ENCODE assay signal across 27 cellular contexts in the genomic region with DNA sequence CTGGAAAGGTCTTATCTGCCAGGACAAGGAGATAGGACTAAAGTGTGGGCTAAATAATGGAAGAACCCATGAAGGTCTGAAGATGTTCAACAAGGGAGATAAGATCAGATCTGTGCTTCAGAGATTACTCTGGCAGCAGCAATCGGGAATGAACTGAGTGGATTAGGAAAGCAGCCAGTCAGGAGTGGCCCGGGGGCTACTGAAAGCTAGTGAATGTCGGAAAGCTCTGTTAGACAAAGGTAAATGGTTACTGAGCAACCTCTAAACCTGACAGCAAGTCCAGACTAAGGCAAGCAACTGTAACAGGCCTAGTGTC. TPM values are rescaled to one million over a fixed set of nuclear protein-coding genes. Genes with fewer than 3 reads are reported as not detected.
A peak's percentile ranks its signal among the peaks of the same experiment; 100 is the strongest.
DNase-seq lines count a peak whose midpoint lies in the region; ATAC-seq, FAIRE-seq and TF ChIP-seq lines count a peak whose summit lies in the region.
"Had no signal": no experiment of that assay in that cellular context is flagged by ENCODE, and none has a peak within 500 bp of the region (broad histone marks: within the 10 kb centered on the region; RNA-seq: fewer than 3 reads in every experiment).

No MANE protein-coding gene starts in this region.

- H3K9me3 ChIP-seq in BLaER1 treated with 17β-estradiol and CSF1 and Interleukin-3, amounts not matched to agents 10 nM and 100 nM (replicated peaks in 1 of 11), result peaks cover 0 to 5% (median 0%) of the 10 kb centered on the region in 11 experiments; a peak in 1 of 22 replicates
- no peaks in the 10 kb centered on the region for H3K9me3 ChIP-seq in Caco-2
- H3K9me3 ChIP-seq in trophoblast cell (ENCODE audit: insufficient read depth, low read depth, low read length), result no peaks in the 10 kb centered on the region
- H3K9me3 ChIP-seq: SJCRH30 had no signal

- no peak overlapping the region for H4K8ac ChIP-seq in trophoblast cell (ENCODE audit: low read depth, low read length)

- peaks cover 2% of the 10 kb centered on the region for H3K79me2 ChIP-seq in trophoblast cell (ENCODE audit: control insufficient read depth, insufficient read depth, low read length, poor library complexity)

- POLR2A ChIA-PET in Caco-2 (lab: Charles Lee), result interaction anchor here (0.6 to 0.9 kb wide), 2 partner anchors 56 to 59 kb away, joined by 3 to 11 read pairs; partner anchors contain the start of gene MEF2D

- no peak for TF ChIP-seq CTCF in Caco-2 (IDR thresholded peaks at IDR 0.05; ENCODE audit: insufficient read depth in 1 of 2, low read depth in 1 of 2, low read length in 1 of 2, severe bottlenecking in 1 of 2, unreplicated experiment in 1 of 2)

- no peak overlapping the region for H2BK120ac ChIP-seq in trophoblast cell (ENCODE audit: insufficient read depth, low read length, poor library complexity)

- H3K4me1 ChIP-seq in BLaER1 treated with 17β-estradiol and CSF1 and Interleukin-3, amounts not matched to agents 10 nM and 100 nM, result peaks cover 27 to 45% (median 34%) of the 10 kb centered on the region in 10 experiments
- H3K4me1 ChIP-seq in Caco-2, result peaks cover 26% of the 10 kb centered on the region
- H3K4me1 ChIP-seq in trophoblast cell (ENCODE audit: control insufficient read depth in 1 of 2, insufficient read depth in 2 of 2, low read length in 2 of 2), result peaks cover 13 to 15% of the 10 kb centered on the region in 2 experiments
- H3K4me1 ChIP-seq: SJCRH30 had no signal

- no peak overlapping the region for H3K4me3 Mint-ChIP-seq in Caco-2 (ENCODE audit: unreplicated experiment)
- no peak overlapping the region for H3K4me3 Mint-ChIP-seq in activated T-helper 17 cell treated with anti-CD3 and anti-CD28 coated beads, Interleukin-2, amount 50 U/mL, for 72 hours
- H3K4me3 Mint-ChIP-seq: B cell; CD4-positive, alpha-beta memory T cell; IgD-negative memory B cell had no signal

- TF ChIP-seq POLR2A in GM12891 (IDR thresholded peaks at IDR 0.05; ENCODE audit: low read depth, low read length), result no peak

- WGBS in trophoblast cell (ENCODE audit: extremely low coverage, insufficient coverage, insufficient read length), result no CpG with 5 or more reads among the region's 3 CpGs

- H3K9me3 Mint-ChIP-seq in Caco-2 (ENCODE audit: unreplicated experiment), result no peaks in the 10 kb centered on the region
- H3K9me3 Mint-ChIP-seq in activated T-helper 17 cell treated with anti-CD3 and anti-CD28 coated beads, Interleukin-2, amount 50 U/mL, for 72 hours, result no peaks in the 10 kb centered on the region
- H3K9me3 Mint-ChIP-seq: CD4-positive, alpha-beta memory T cell; IgD-negative memory B cell had no signal

- no peaks in the 10 kb centered on the region for H3K27me3 ChIP-seq in BLaER1 treated with 17β-estradiol and CSF1 and Interleukin-3, amounts not matched to agents 10 nM and 100 nM
- H3K27me3 ChIP-seq in Caco-2 (replicated peaks; ENCODE audit: control insufficient read depth, insufficient read depth, low read length), result no peaks in the 10 kb centered on the region
- no peaks in the 10 kb centered on the region for H3K27me3 ChIP-seq in trophoblast cell (ENCODE audit: insufficient read depth, low read length)
- H3K27me3 ChIP-seq: SJCRH30 had no signal

- no peak overlapping the region for H3K18ac ChIP-seq in trophoblast cell (ENCODE audit: low read length)

- H2BK12ac ChIP-seq in trophoblast cell (ENCODE audit: low read length), result no peak overlapping the region

- no peak overlapping the region for H4K12ac ChIP-seq in trophoblast cell (ENCODE audit: low read depth, low read length)

- H3K4me1 Mint-ChIP-seq in Caco-2 (ENCODE audit: low read depth, unreplicated experiment), result peaks cover 27% of the 10 kb centered on the region
- H3K4me1 Mint-ChIP-seq in activated T-helper 17 cell treated with anti-CD3 and anti-CD28 coated beads, Interleukin-2, amount 50 U/mL, for 72 hours, result no peaks in the 10 kb centered on the region
- H3K4me1 Mint-ChIP-seq: CD4-positive, alpha-beta memory T cell had no signal

- H2BK5ac ChIP-seq in trophoblast cell (ENCODE audit: low read depth, low read length, poor library complexity), result no peak overlapping the region

- H2AK5ac ChIP-seq in trophoblast cell (ENCODE audit: low read length), result no peak overlapping the region

- BruUV-seq in Caco-2 (replicated peaks; lab: Mats Ljungman, UMichigan), result no TSS peak

- peaks cover 37% of the 10 kb centered on the region for H3K36me3 Mint-ChIP-seq in Caco-2 (ENCODE audit: insufficient read depth, unreplicated experiment)
- H3K36me3 Mint-ChIP-seq in activated T-helper 17 cell treated with anti-CD3 and anti-CD28 coated beads, Interleukin-2, amount 50 U/mL, for 72 hours (ENCODE audit: low read depth), result no peaks in the 10 kb centered on the region
- H3K36me3 Mint-ChIP-seq: CD4-positive, alpha-beta memory T cell; IgD-negative memory B cell had no signal

- H3K14ac ChIP-seq in trophoblast cell (ENCODE audit: low read length), result no peak overlapping the region

- intact Hi-C loops in Caco-2 (cut with micrococcal nuclease; ENCODE audit: unreplicated experiment), result no loop called here

- H3K27ac Mint-ChIP-seq in Caco-2 (ENCODE audit: unreplicated experiment), result no peak overlapping the region
- H3K27ac Mint-ChIP-seq in activated T-helper 17 cell treated with anti-CD3 and anti-CD28 coated beads, Interleukin-2, amount 50 U/mL, for 72 hours, result peak overlapping the region; percentile 24
- H3K27ac Mint-ChIP-seq: B cell, IgD-negative memory B cell had no signal

- H4K91ac ChIP-seq in trophoblast cell (ENCODE audit: low read depth, low read length), result no peak overlapping the region

- no peak overlapping the region for H3K4me3 ChIP-seq in BLaER1 treated with 17β-estradiol and CSF1 and Interleukin-3, amounts not matched to agents 10 nM and 100 nM
- no peak overlapping the region for H3K4me3 ChIP-seq in Caco-2 (ENCODE audit: low read depth, low read length)
- H3K4me3 ChIP-seq in trophoblast cell (ENCODE audit: low read depth, low read length), result no peak overlapping the region
- H3K4me3 ChIP-seq: GM12878, PC-9, SJCRH30 had no signal

- FAIRE-seq in GM12891 (lab: Jason Lieb, UNC), result no peak
- FAIRE-seq: GM12878, H1 had no signal

- no peaks in the 10 kb centered on the region for H4K20me1 ChIP-seq in BLaER1 treated with 17β-estradiol and CSF1 and Interleukin-3, amounts not matched to agents 10 nM and 100 nM

- ATAC-seq in activated T-helper 17 cell treated with anti-CD3 and anti-CD28 coated beads, Interleukin-2, amount 50 U/mL, for 72 hours (replicated peaks), result no peak
- ATAC-seq in HG02759 (IDR thresholded peaks at IDR 0.05; ENCODE audit: unreplicated experiment), result no peak
- ATAC-seq: GM12878 had no signal

- no peak overlapping the region for H3K4ac ChIP-seq in trophoblast cell (ENCODE audit: low read depth, low read length)

- H3K4me2 ChIP-seq in BLaER1 treated with 17β-estradiol and CSF1 and Interleukin-3, amounts not matched to agents 10 nM and 100 nM, result peak overlapping the region in 9 of 11 experiments; percentile 16 to 59 (median 32); a peak in 13 of 22 replicates
- no peak overlapping the region for H3K4me2 ChIP-seq in trophoblast cell (ENCODE audit: low read length)
- H3K4me2 ChIP-seq: PC-9 had no signal

- H3K27ac ChIP-seq in BLaER1 treated with 17β-estradiol and CSF1 and Interleukin-3, amounts not matched to agents 10 nM and 100 nM, result peak overlapping the region in 6 of 11 experiments; percentile 1 to 49 (median 40); a peak in 8 of 22 replicates
- H3K27ac ChIP-seq in trophoblast cell (ENCODE audit: low read depth, low read length), result peak overlapping the region; percentile 8
- H3K27ac ChIP-seq: HL-60, PC-9, SJCRH30 had no signal

- CTCF ChIA-PET in Caco-2 (lab: Charles Lee), result no interaction called here

- H3K23ac ChIP-seq in trophoblast cell (ENCODE audit: low read length), result no peak overlapping the region

- H3K79me1 ChIP-seq in trophoblast cell (ENCODE audit: low read length), result no peaks in the 10 kb centered on the region

- peak; percentile 62 to 74 for DNase-seq in Caco-2
- peak; percentile 93 to 94 for DNase-seq in trophoblast cell
- DNase-seq in kidney tubule cell (ENCODE audit: low spot score), result no peak
- DNase-seq in GM12891 (ENCODE audit: insufficient read length, low spot score), result no peak
- no peak for DNase-seq in occipital lobe (lab: John Stamatoyannopoulos, UW)
- DNase-seq: CD4-positive, alpha-beta memory T cell; COR-L47; GDM1; HCEC 1CT; NCI-H1105; NCI-H1436 treated with DMSO at 0.1 percent for 48 hours; NCI-H187 treated with DMSO at 0.1 percent for 48 hours; NCI-H524; NCI-H748 treated with DMSO at 0.1 percent for 48 hours; NK-92 treated with Interleukin-12 subunit alpha and Interleukin-12 subunit beta, amount 100 ng/mL, for 24 hours; PC-9; SJCRH30 had no signal

- H2AFZ ChIP-seq in trophoblast cell (ENCODE audit: insufficient read depth, low read length, poor library complexity), result no peak overlapping the region
- H2AFZ ChIP-seq: PC-9 had no signal

- 0 out of 22 replicates have a peak overlapping the region, but pooled peaks of 2 of the 11 experiments have one; percentile 4 to 41 for H3K9ac ChIP-seq in BLaER1 treated with 17β-estradiol and CSF1 and Interleukin-3, amounts not matched to agents 10 nM and 100 nM
- no peak overlapping the region for H3K9ac ChIP-seq in trophoblast cell (ENCODE audit: low read length)

- H3K27me3 Mint-ChIP-seq in Caco-2 (ENCODE audit: insufficient read depth, unreplicated experiment), result no peaks in the 10 kb centered on the region
- H3K27me3 Mint-ChIP-seq in activated T-helper 17 cell treated with anti-CD3 and anti-CD28 coated beads, Interleukin-2, amount 50 U/mL, for 72 hours, result no peaks in the 10 kb centered on the region
- H3K27me3 Mint-ChIP-seq: B cell; CD4-positive, alpha-beta memory T cell; IgD-negative memory B cell had no signal

- H3K36me3 ChIP-seq in BLaER1 treated with 17β-estradiol and CSF1 and Interleukin-3, amounts not matched to agents 10 nM and 100 nM, result peaks cover 0 to 80% (median 76%) of the 10 kb centered on the region in 11 experiments; a peak in 20 of 22 replicates
- H3K36me3 ChIP-seq in Caco-2 (ENCODE audit: control insufficient read depth, insufficient read depth, low read length) (0 out of 2 replicates have a peak, but pooled peaks cover 1% of the 10 kb centered on the region), trophoblast cell (ENCODE audit: control insufficient read depth in 1 of 2, insufficient read depth in 2 of 2, low read length in 2 of 2) (peaks cover 40 to 53% of the 10 kb centered on the region in 2 experiments)

RNA-seq across cellular contexts. Expression of gene IQGAP3, which starts 12.6 kb away (rescaled TPM):
- total RNA-seq in Caco-2 (2022), result 35.8 and 37.6 TPM in 2 replicates
- total RNA-seq in activated T-helper 17 cell treated with anti-CD3 and anti-CD28 coated beads, Interleukin-2, amount 50 U/mL, for 72 hours, result 1 to 10 TPM; 8.7 to 9.4 TPM
- polyA plus RNA-seq in trophoblast cell (2013), result 14.7 and 15.2 TPM in 2 replicates
- polyA plus RNA-seq in GM12891 (2012; ENCODE audit: low read depth, missing spikeins), result 5.1 TPM
- 1.1 TPM for total RNA-seq in occipital lobe
- total RNA-seq: CD4-positive, alpha-beta memory T cell had no signal
- polyA plus RNA-seq: CD4-positive, alpha-beta memory T cell; IgD-negative memory B cell had no signal

RNA-seq across cellular contexts. Expression of gene TTC24, which starts 19.8 kb away (rescaled TPM):
- total RNA-seq in Caco-2 (2022) (not detected in 2 replicates), occipital lobe (not detected)
- total RNA-seq in activated T-helper 17 cell treated with anti-CD3 and anti-CD28 coated beads, Interleukin-2, amount 50 U/mL, for 72 hours, result under 1 TPM in 1 of 2 donors, not detected in 1; 0.79 TPM
- not detected in 2 replicates for polyA plus RNA-seq in trophoblast cell (2013)
- polyA plus RNA-seq in GM12891 (2012; ENCODE audit: low read depth, missing spikeins), result 3.5 TPM
- total RNA-seq: H1, PC-9, Right ventricle myocardium inferior, RPMI7951, SJCRH30 had no signal

RNA-seq across cellular contexts. Expression of gene NAXE, which starts 31.8 kb away (rescaled TPM):
- total RNA-seq in Caco-2 (2022) (99.8 and 105 TPM in 2 replicates), occipital lobe (26.5 TPM)
- total RNA-seq in activated T-helper 17 cell treated with anti-CD3 and anti-CD28 coated beads, Interleukin-2, amount 50 U/mL, for 72 hours, result 10 to 100 TPM; 56.2 to 74.7 TPM
- polyA plus RNA-seq in trophoblast cell (2013), result 46.9 and 47.2 TPM in 2 replicates
- 60.1 TPM for polyA plus RNA-seq in GM12891 (2012; ENCODE audit: low read depth, missing spikeins)

RNA-seq across cellular contexts. Expression of gene GPATCH4, which starts 41.5 kb away (rescaled TPM):
- total RNA-seq in Caco-2 (2022), result 52.5 and 53.5 TPM in 2 replicates
- 10 to 100 TPM; 21.3 to 51.8 TPM for total RNA-seq in activated T-helper 17 cell treated with anti-CD3 and anti-CD28 coated beads, Interleukin-2, amount 50 U/mL, for 72 hours
- polyA plus RNA-seq in trophoblast cell (2013), result 16.5 and 16.8 TPM in 2 replicates
- polyA plus RNA-seq in GM12891 (2012; ENCODE audit: low read depth, missing spikeins), result 33.6 TPM
- 10.3 TPM for total RNA-seq in occipital lobe

RNA-seq across cellular contexts. Expression of gene MEF2D, which starts 59.2 kb away (rescaled TPM):
- 18.6 and 21.4 TPM in 2 replicates for total RNA-seq in Caco-2 (2022)
- total RNA-seq in activated T-helper 17 cell treated with anti-CD3 and anti-CD28 coated beads, Interleukin-2, amount 50 U/mL, for 72 hours, result 10 to 100 TPM; 34.4 to 68.5 TPM
- 10.5 and 10.7 TPM in 2 replicates for polyA plus RNA-seq in trophoblast cell (2013)
- polyA plus RNA-seq in GM12891 (2012; ENCODE audit: low read depth, missing spikeins), result 23.8 TPM
- total RNA-seq in occipital lobe, result 3.7 TPM

Comparison
In these comparisons a context has a peak if more than half of its experiments do, and no peak if none do; other contexts are left out.
1. DNase-seq: peak in Caco-2 (2 of 2) and trophoblast cell (2 of 2); none in kidney tubule cell (single experiment), GM12891 (single experiment) and occipital lobe (single experiment).